14 cellular contexts compared by ENCODE assay signal in genomic region chr18:35479911-35480586, GRCh38. TPM values are rescaled to one million over a fixed set of nuclear protein-coding genes. Genes with fewer than 3 reads are reported as not detected.
A peak's percentile ranks its signal among the peaks of the same experiment; 100 is the strongest.
DNase-seq lines count a peak whose midpoint lies in the region; ATAC-seq and TF ChIP-seq lines count a peak whose summit lies in the region.
"Had no signal": no experiment of that assay in that cellular context is flagged by ENCODE, and none has a peak within 500 bp of the region (broad histone marks: within the 10 kb centered on the region; RNA-seq: fewer than 3 reads in every experiment).

No MANE protein-coding gene starts in this region.

- no peaks in the 10 kb centered on the region for H3K27me3 ChIP-seq in BLaER1 treated with 17β-estradiol and CSF1 and Interleukin-3, amounts not matched to agents 10 nM and 100 nM
- no peaks in the 10 kb centered on the region for H3K27me3 ChIP-seq in Panc1 (ENCODE audit: control insufficient read depth, insufficient read depth, low read length)
- H3K27me3 ChIP-seq in foreskin keratinocyte, result no peaks in the 10 kb centered on the region
- no peaks in the 10 kb centered on the region for H3K27me3 ChIP-seq in osteoblast (ENCODE audit: insufficient read depth, low read length)

- intact Hi-C loops in Panc1 (cut with micrococcal nuclease; ENCODE audit: unreplicated experiment), result no loop called here
- intact Hi-C loops in sciatic nerve (cut with DNase I), result no loop called here

- H3K79me2 ChIP-seq in osteoblast (ENCODE audit: insufficient read depth, low read length), result peaks cover 68% of the 10 kb centered on the region

- TF ChIP-seq CTCF in Panc1 (IDR thresholded peaks at IDR 0.05), result no peak
- TF ChIP-seq CTCF in foreskin keratinocyte (conservative IDR thresholded peaks at IDR 0.05), result no peak
- no peak for TF ChIP-seq CTCF in osteoblast (IDR thresholded peaks at IDR 0.05; ENCODE audit: extremely low read depth, low read depth, low read length)

- no peak for TF ChIP-seq POLR2A in erythroblast (IDR thresholded peaks at IDR 0.05; ENCODE audit: low read length)

- POLR2A ChIA-PET in Panc1 (lab: Charles Lee), result no interaction called here

- H3K9me3 ChIP-seq in BLaER1 treated with 17β-estradiol and CSF1 and Interleukin-3, amounts not matched to agents 10 nM and 100 nM (replicated peaks in 1 of 11), result peaks cover 0 to 9% (median 4%) of the 10 kb centered on the region in 11 experiments; a peak in 6 of 22 replicates
- H3K9me3 ChIP-seq in Panc1 (ENCODE audit: control insufficient read depth, insufficient read depth, low read depth, low read length), result no peaks in the 10 kb centered on the region
- no peaks in the 10 kb centered on the region for H3K9me3 ChIP-seq in osteoblast (ENCODE audit: low read depth, low read length)
- H3K9me3 ChIP-seq: left ventricle myocardium inferior had no signal

- H3K4me2 ChIP-seq in BLaER1 treated with 17β-estradiol and CSF1 and Interleukin-3, amounts not matched to agents 10 nM and 100 nM, result peak overlapping the region in 9 of 11 experiments; percentile 1 to 80 (median 51); a peak in 13 of 22 replicates
- no peak overlapping the region for H3K4me2 ChIP-seq in osteoblast (ENCODE audit: insufficient read depth, low read length)

- no peak overlapping the region for H3K4me3 ChIP-seq in BLaER1 treated with 17β-estradiol and CSF1 and Interleukin-3, amounts not matched to agents 10 nM and 100 nM
- H3K4me3 ChIP-seq in Panc1 (ENCODE audit: low read depth in 2 of 2, low read length in 2 of 2) (no peak overlapping the region), osteoblast (ENCODE audit: insufficient read depth, low read length) (no peak overlapping the region)
- H3K4me3 ChIP-seq: left ventricle myocardium inferior had no signal

- H3K4me1 ChIP-seq in BLaER1 treated with 17β-estradiol and CSF1 and Interleukin-3, amounts not matched to agents 10 nM and 100 nM, result peaks cover 38 to 63% (median 47%) of the 10 kb centered on the region in 10 experiments
- H3K4me1 ChIP-seq in Panc1 (ENCODE audit: control insufficient read depth, insufficient read depth, low read length), result peaks cover 36% of the 10 kb centered on the region
- peaks cover 25% of the 10 kb centered on the region for H3K4me1 ChIP-seq in foreskin keratinocyte
- H3K4me1 ChIP-seq in osteoblast (ENCODE audit: insufficient read depth, low read length), result peaks cover 41% of the 10 kb centered on the region
- H3K4me1 ChIP-seq: left ventricle myocardium inferior had no signal

- in situ Hi-C loops in Panc1 (cut with HindIII; ENCODE audit: low pct_unique_long_range_greater_than_20kb, low sequenced_read_pairs), result no loop called here

- H2AFZ ChIP-seq in osteoblast (ENCODE audit: low read length), result peak overlapping the region; percentile 44

- CTCF ChIA-PET in Panc1 (lab: Charles Lee), result no interaction called here

- H3K9ac ChIP-seq in BLaER1 treated with 17β-estradiol and CSF1 and Interleukin-3, amounts not matched to agents 10 nM and 100 nM, result no peak overlapping the region

- DNase-seq in Panc1 (ENCODE audit: low read depth, low spot score) (no peak), foreskin keratinocyte (no peak), osteoblast (ENCODE audit: insufficient read length, low spot score, missing footprints) (no peak), glomerular visceral epithelial cell (ENCODE audit: extremely low spot score) (no peak), sciatic nerve (ENCODE audit: low spot score) (no peak), foreskin melanocyte (no peak), erythroblast (lab: John Stamatoyannopoulos, UW) (no peak)
- DNase-seq: activated T-cell treated with anti-CD3 and anti-CD28 coated beads for 4 hours, H7, left ventricle myocardium inferior, NCI-H1436 treated with DMSO at 0.1 percent for 48 hours, NCI-H526, T-helper 17 cell had no signal

- H3K36me3 ChIP-seq in BLaER1 treated with 17β-estradiol and CSF1 and Interleukin-3, amounts not matched to agents 10 nM and 100 nM, result peaks cover 0 to 33% (median 5%) of the 10 kb centered on the region in 11 experiments; a peak in 11 of 22 replicates
- no peaks in the 10 kb centered on the region for H3K36me3 ChIP-seq in Panc1 (ENCODE audit: control insufficient read depth, insufficient read depth, low read length)
- peaks cover 8% of the 10 kb centered on the region for H3K36me3 ChIP-seq in osteoblast (ENCODE audit: insufficient read depth, low read length)
- H3K36me3 ChIP-seq: left ventricle myocardium inferior had no signal

- 0 out of 2 replicates have a peak, but pooled peaks have one; percentile 15 for ATAC-seq in Panc1
- ATAC-seq in foreskin keratinocyte, result no peak
- ATAC-seq in sciatic nerve, result no peak
- ATAC-seq: T-helper 17 cell had no signal

- H4K20me1 ChIP-seq in BLaER1 treated with 17β-estradiol and CSF1 and Interleukin-3, amounts not matched to agents 10 nM and 100 nM, result no peaks in the 10 kb centered on the region
- no peaks in the 10 kb centered on the region for H4K20me1 ChIP-seq in osteoblast (ENCODE audit: insufficient read depth, low read length)

- BruUV-seq in Panc1 (replicated peaks; lab: Mats Ljungman, UMichigan), result no TSS peak

- peak overlapping the region in 8 of 11 experiments; percentile 4 to 55 (median 26); a peak in 7 of 22 replicates for H3K27ac ChIP-seq in BLaER1 treated with 17β-estradiol and CSF1 and Interleukin-3, amounts not matched to agents 10 nM and 100 nM
- H3K27ac ChIP-seq in Panc1 (ENCODE audit: low read length) (peak overlapping the region; percentile 81), foreskin keratinocyte (peak overlapping the region; percentile 99), osteoblast (ENCODE audit: low read depth, low read length) (peak overlapping the region; percentile 98)
- H3K27ac ChIP-seq: left ventricle myocardium inferior had no signal

RNA-seq across cellular contexts. Expression of gene INO80C, which starts 17.7 kb away (rescaled TPM):
- total RNA-seq in Panc1 (2021; ENCODE audit: unreplicated experiment) (25.8 TPM), foreskin keratinocyte (56.3 and 62.6 TPM in 2 replicates), osteoblast (9.0 and 14.4 TPM in 2 replicates), sciatic nerve (27.5 TPM)
- 24.1 TPM for polyA plus RNA-seq in Panc1 (2012; ENCODE audit: insufficient read length)
- polyA plus RNA-seq in foreskin keratinocyte, result 91.1 and 95.7 TPM in 2 replicates

Comparison
In these comparisons a context has a peak if more than half of its experiments do, and no peak if none do; other contexts are left out.
1. H3K27ac ChIP-seq: peak in every context shown above with its lines; median percentile 99 in foreskin keratinocyte; 98 in osteoblast; 81 in Panc1; 26 in BLaER1 treated with 17β-estradiol and CSF1 and Interleukin-3, amounts not matched to agents 10 nM and 100 nM.